ENCODE assay signal across 7 cellular contexts in genomic region chr1:1157914-1158710, GRCh38. TPM values are rescaled to one million over a fixed set of nuclear protein-coding genes. Genes with fewer than 3 reads are reported as not detected.
DNase-seq lines count a peak whose midpoint lies in the region; ATAC-seq and TF ChIP-seq lines count a peak whose summit lies in the region.

No MANE protein-coding gene starts in this region.

- no peaks in the 10 kb centered on the region for H3K4me1 Mint-ChIP-seq in endodermal cell

- H3K9me3 ChIP-seq in endodermal cell (ENCODE audit: control insufficient read depth, low read length) (peaks cover 3% of the 10 kb centered on the region), thymus (ENCODE audit: control insufficient read depth) (no peaks in the 10 kb centered on the region)

- no peak for TF ChIP-seq CTCF in GM13977 (IDR thresholded peaks at IDR 0.05; ENCODE audit: extremely low read depth, insufficient read depth, missing control alignments)
- TF ChIP-seq CTCF in endodermal cell (conservative IDR thresholded peaks at IDR 0.05): no peak

- WGBS in endodermal cell (ENCODE audit: insufficient coverage in 1 of 2, insufficient read length in 1 of 2), 2 experiments: 44 to 49% methylated on average over 7 to 46 of the region's 46 CpGs
- 18% methylated on average over 46 of the region's 46 CpGs for WGBS in thymus

- H3K36me3 Mint-ChIP-seq in endodermal cell (ENCODE audit: low read depth): no peaks in the 10 kb centered on the region

- peaks cover 4% of the 10 kb centered on the region for H3K4me1 ChIP-seq in endodermal cell (ENCODE audit: control insufficient read depth, insufficient read depth, low read length)
- peaks cover 6% of the 10 kb centered on the region for H3K4me1 ChIP-seq in thymus (ENCODE audit: control insufficient read depth, insufficient read depth, low read length)

- H3K27me3 Mint-ChIP-seq in endodermal cell (ENCODE audit: insufficient read depth): peaks cover 14% of the 10 kb centered on the region

- H3K9me3 Mint-ChIP-seq in endodermal cell: peaks cover 10% of the 10 kb centered on the region

- H3K27ac ChIP-seq in endodermal cell (ENCODE audit: low read depth, low read length) (peak overlapping the region; percentile 94), thymus (ENCODE audit: low read depth) (peak overlapping the region; percentile 94)

- peak; percentile 38 for ATAC-seq in HG03196 (IDR thresholded peaks at IDR 0.05; ENCODE audit: unreplicated experiment)
- peak; percentile 55 to 65 for ATAC-seq in activated CD4-positive, CD25-positive, alpha-beta regulatory T cell treated with anti-CD3 and anti-CD28 coated beads, Interleukin-2, amount 50 U/mL, for 24 hours

- H3K36me3 ChIP-seq in endodermal cell (ENCODE audit: control insufficient read depth, insufficient read depth, low read length) (no peaks in the 10 kb centered on the region), thymus (ENCODE audit: control insufficient read depth, insufficient read depth) (no peaks in the 10 kb centered on the region)

- no peak overlapping the region for H3K27ac Mint-ChIP-seq in endodermal cell

- H3K4me3 ChIP-seq in endodermal cell (ENCODE audit: low read length): peak overlapping the region; percentile 64
- H3K4me3 ChIP-seq in thymus (ENCODE audit: low read length): peak overlapping the region; percentile 91

- in situ Hi-C loops in GM13977 (cut with MboI; ENCODE audit: low pct_unique_long_range_greater_than_20kb, low sequenced_read_pairs, unreplicated experiment): no loop called here

- DNase-seq in GM13977 (ENCODE audit: low spot score) (peak; percentile 88), endodermal cell (peak; percentile 82), medulla oblongata (ENCODE audit: extremely low spot score) (peak; percentile 82), NCI-H1694 treated with DMSO at 0.1 percent for 48 hours (lab: John Stamatoyannopoulos, UW) (no peak)

- H3K4me3 Mint-ChIP-seq in endodermal cell: peak overlapping the region; percentile 49

- H3K9ac ChIP-seq in endodermal cell (ENCODE audit: extremely low read depth, low read length, poor library complexity, severe bottlenecking): peak overlapping the region; percentile 20

- H3K27me3 ChIP-seq in endodermal cell (ENCODE audit: control insufficient read depth, insufficient read depth, low read length, poor library complexity, severe bottlenecking) (no peaks in the 10 kb centered on the region), thymus (ENCODE audit: control insufficient read depth, insufficient read depth) (no peaks in the 10 kb centered on the region)

RNA-seq across cellular contexts. Expression of gene TTLL10, which starts 15.6 kb away (rescaled TPM):
- total RNA-seq in endodermal cell: 1 to 10 TPM in 1 of 2 donors, under 1 TPM in 1; 0.93 to 1.2 TPM
- 1.1 TPM for polyA plus RNA-seq in endodermal cell (2013, experiment 1 of 2)
- polyA plus RNA-seq in endodermal cell (2013, experiment 2 of 2): 0.21 TPM
- 0.27 TPM for polyA plus RNA-seq in thymus

RNA-seq across cellular contexts. Expression of gene C1orf159, which starts 42.2 kb away (rescaled TPM):
- total RNA-seq in endodermal cell: 10 to 100 TPM; 23.1 to 29.5 TPM
- 22.6 TPM for polyA plus RNA-seq in endodermal cell (2013, experiment 1 of 2)
- polyA plus RNA-seq in endodermal cell (2013, experiment 2 of 2): 22.5 TPM
- polyA plus RNA-seq in thymus: 17.8 TPM

RNA-seq across cellular contexts. Expression of gene TNFRSF18, which starts 48.3 kb away (rescaled TPM):
- total RNA-seq in endodermal cell: 1 to 10 TPM in 1 of 2 donors, under 1 TPM in 1; 0.95 to 1.7 TPM
- polyA plus RNA-seq in endodermal cell (2013, experiment 1 of 2): not detected
- polyA plus RNA-seq in endodermal cell (2013, experiment 2 of 2): 0.25 TPM
- 29.9 TPM for polyA plus RNA-seq in thymus

RNA-seq across cellular contexts. Expression of gene TNFRSF4, which starts 55.8 kb away (rescaled TPM):
- under 1 TPM in 1 of 2 donors, not detected in 1; 0.20 TPM for total RNA-seq in endodermal cell
- not detected for polyA plus RNA-seq in endodermal cell (2013, experiment 1 of 2)
- polyA plus RNA-seq in endodermal cell (2013, experiment 2 of 2): not detected
- 18.8 TPM for polyA plus RNA-seq in thymus
